In the genomic region with DNA sequence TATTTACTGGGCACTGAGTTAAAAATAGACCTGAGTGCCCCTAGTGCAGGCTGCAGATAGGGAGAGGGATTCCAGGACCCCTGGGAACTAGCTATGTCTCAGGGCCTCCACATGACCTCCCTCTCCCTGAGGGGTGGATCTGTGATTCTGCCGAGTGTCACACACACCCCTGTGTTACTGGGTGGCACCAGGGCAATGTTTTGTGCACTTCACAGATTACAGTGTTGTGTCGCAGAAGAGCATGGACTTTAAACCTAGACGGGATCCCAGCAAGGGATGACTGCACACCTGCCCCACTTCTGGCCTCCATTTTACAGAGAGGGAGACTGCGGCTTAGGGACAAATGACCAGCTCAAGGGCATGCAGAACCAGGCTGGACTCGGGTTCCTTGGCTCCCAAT, we compare ENCODE assay signal across 14 cellular contexts.
DNase-seq lines count a peak whose midpoint lies in the region; ATAC-seq and TF ChIP-seq lines count a peak whose summit lies in the region.
"Had no signal": no experiment of that assay in that cellular context is flagged by ENCODE, and none has a peak within 500 bp of the region (broad histone marks: within the 10 kb centered on the region; RNA-seq: fewer than 3 reads in every experiment).

No MANE protein-coding gene starts in this region.

- no peaks in the 10 kb centered on the region for H3K36me3 Mint-ChIP-seq in activated T-helper 2 cell treated with anti-CD3 and anti-CD28 coated beads, Interferon-gamma antibody, Interleukin-2, Interleukin-4, amounts not matched to agents 10 μg/mL and 5 μg/mL and 100 μg/mL, durations not matched to agents 14 hours and 24 hours and 36 hours (ENCODE audit: low read depth)
- H3K36me3 Mint-ChIP-seq in mesothelial cell of epicardium, result no peaks in the 10 kb centered on the region

- H3K18ac ChIP-seq in trophoblast cell (ENCODE audit: low read length), result no peak overlapping the region

- H3K27me3 ChIP-seq in right atrium auricular region (no peaks in the 10 kb centered on the region), heart left ventricle (no peaks in the 10 kb centered on the region), trophoblast cell (ENCODE audit: insufficient read depth, low read length) (no peaks in the 10 kb centered on the region), brain microvascular endothelial cell (replicated peaks) (no peaks in the 10 kb centered on the region)

- no peak overlapping the region for H2BK12ac ChIP-seq in trophoblast cell (ENCODE audit: low read length)

- H3K36me3 ChIP-seq in right atrium auricular region (no peaks in the 10 kb centered on the region), heart left ventricle (no peaks in the 10 kb centered on the region), trophoblast cell (ENCODE audit: control insufficient read depth in 1 of 2, insufficient read depth in 2 of 2, low read length in 2 of 2) (no peaks in the 10 kb centered on the region), brain microvascular endothelial cell (replicated peaks) (no peaks in the 10 kb centered on the region)

- intact Hi-C loops in heart left ventricle (cut with DNase I), result loop anchor here in 1 of 10 donors (10.0 kb wide), 1 partner anchor 54 kb away; no protein-coding TSS in a partner anchor
- intact Hi-C loops in activated T-helper 2 cell treated with anti-CD3 and anti-CD28 coated beads, Interferon-gamma antibody, Interleukin-2, Interleukin-4, amounts not matched to agents 10 μg/mL and 5 μg/mL and 100 μg/mL, durations not matched to agents 14 hours and 24 hours and 36 hours (cut with micrococcal nuclease), result no loop called here

- H3K4me1 ChIP-seq in right atrium auricular region (peaks cover 0 to 48% of the 10 kb centered on the region in 2 donors), heart left ventricle (peaks cover 8 to 43% (median 31%) of the 10 kb centered on the region in 12 donors), trophoblast cell (ENCODE audit: control insufficient read depth in 1 of 2, insufficient read depth in 2 of 2, low read length in 2 of 2) (no peaks in the 10 kb centered on the region)

- H2AFZ ChIP-seq in trophoblast cell (ENCODE audit: insufficient read depth, low read length, poor library complexity), result no peak overlapping the region

- H2BK5ac ChIP-seq in trophoblast cell (ENCODE audit: low read depth, low read length, poor library complexity), result no peak overlapping the region

- no peaks in the 10 kb centered on the region for H3K79me2 ChIP-seq in trophoblast cell (ENCODE audit: control insufficient read depth, insufficient read depth, low read length, poor library complexity)

- no peak overlapping the region for H2AK5ac ChIP-seq in trophoblast cell (ENCODE audit: low read length)

- H3K79me1 ChIP-seq in trophoblast cell (ENCODE audit: low read length), result no peaks in the 10 kb centered on the region

- no peak overlapping the region for H2BK120ac ChIP-seq in trophoblast cell (ENCODE audit: insufficient read depth, low read length, poor library complexity)

- no peak overlapping the region for H3K4me3 Mint-ChIP-seq in activated T-helper 2 cell treated with anti-CD3 and anti-CD28 coated beads, Interferon-gamma antibody, Interleukin-2, Interleukin-4, amounts not matched to agents 10 μg/mL and 5 μg/mL and 100 μg/mL, durations not matched to agents 14 hours and 24 hours and 36 hours (ENCODE audit: low read depth)
- no peak overlapping the region for H3K4me3 Mint-ChIP-seq in mesothelial cell of epicardium
- H3K4me3 Mint-ChIP-seq: activated B cell treated with CpG ODN at 0.5 μM for 24 hours had no signal

- H3K27ac ChIP-seq in right atrium auricular region, result peak overlapping the region; percentile 86 to 87
- peak overlapping the region in 2 of 12 donors; percentile 83 for H3K27ac ChIP-seq in heart left ventricle
- no peak overlapping the region for H3K27ac ChIP-seq in trophoblast cell (ENCODE audit: low read depth, low read length)
- H3K27ac ChIP-seq in brain microvascular endothelial cell, result no peak overlapping the region
- H3K27ac ChIP-seq: SK-N-MC had no signal

- no peak overlapping the region for H4K8ac ChIP-seq in trophoblast cell (ENCODE audit: low read depth, low read length)

- TF ChIP-seq CTCF in right atrium auricular region (IDR thresholded peaks at IDR 0.05) (no peak), heart left ventricle (IDR thresholded peaks at IDR 0.05) (no peak), mesothelial cell of epicardium (IDR thresholded peaks at IDR 0.05; ENCODE audit: unreplicated experiment) (no peak), brain microvascular endothelial cell (IDR thresholded peaks at IDR 0.05; ENCODE audit: low read depth, low read length, missing control alignments) (no peak)

- WGBS in heart left ventricle, 4 donors, result 34 to 66% (median 45%) methylated on average over 4 to 5 of the region's 5 CpGs
- no CpG with 5 or more reads among the region's 5 CpGs for WGBS in trophoblast cell (ENCODE audit: extremely low coverage, insufficient coverage, insufficient read length)

- no peak for ATAC-seq in heart left ventricle
- ATAC-seq: activated T-cell treated with anti-CD3 and anti-CD28 coated beads, Interleukin-2, amount 50 U/mL, for 72 hours had no signal

- H3K4me2 ChIP-seq in trophoblast cell (ENCODE audit: low read length), result no peak overlapping the region

- no peaks in the 10 kb centered on the region for H3K9me3 Mint-ChIP-seq in activated T-helper 2 cell treated with anti-CD3 and anti-CD28 coated beads, Interferon-gamma antibody, Interleukin-2, Interleukin-4, amounts not matched to agents 10 μg/mL and 5 μg/mL and 100 μg/mL, durations not matched to agents 14 hours and 24 hours and 36 hours
- H3K9me3 Mint-ChIP-seq in mesothelial cell of epicardium, result no peaks in the 10 kb centered on the region
- H3K9me3 Mint-ChIP-seq: activated B cell treated with CpG ODN at 0.5 μM for 24 hours; activated T-cell treated with anti-CD3 and anti-CD28 coated beads, Interleukin-2, amount 50 U/mL, for 72 hours had no signal

- H3K9ac ChIP-seq in trophoblast cell (ENCODE audit: low read length), result no peak overlapping the region

- DNase-seq in right atrium auricular region (ENCODE audit: low spot score) (no peak), heart left ventricle (no peak), mesothelial cell of epicardium (ENCODE audit: low spot score in 2 of 2, unreplicated experiment in 2 of 2) (no peak), trophoblast cell (no peak), brain microvascular endothelial cell (no peak)
- no peak for DNase-seq in activated T-helper 2 cell treated with anti-CD3 and anti-CD28 coated beads, Interferon-gamma antibody, Interleukin-2, Interleukin-4, amounts not matched to agents 10 μg/mL and 5 μg/mL and 100 μg/mL, durations not matched to agents 14 hours and 24 hours and 36 hours (ENCODE audit: low spot score)
- no peak for DNase-seq in stimulated activated naive CD4-positive, alpha-beta T cell (lab: John Stamatoyannopoulos, UW)
- no peak for DNase-seq in stimulated activated CD4-positive, alpha-beta T cell treated with anti-CD3 and anti-CD28 coated beads, Interleukin-1b, Interleukin-23, amount 100 ng/mL, for 48 hours
- DNase-seq: activated B cell treated with CpG ODN at 0.5 μM for 24 hours; activated T-cell treated with anti-CD3 and anti-CD28 coated beads, Interleukin-2, amount 50 U/mL, for 72 hours; MV-4-11; NCI-H2171 treated with DMSO at 0.1 percent for 48 hours; occipital lobe had no signal

- no peak overlapping the region for H3K23ac ChIP-seq in trophoblast cell (ENCODE audit: low read length)

- no peak overlapping the region for H3K14ac ChIP-seq in trophoblast cell (ENCODE audit: low read length)

- H4K12ac ChIP-seq in trophoblast cell (ENCODE audit: low read depth, low read length), result no peak overlapping the region

- H3K4me3 ChIP-seq in right atrium auricular region, result no peak overlapping the region
- no peak overlapping the region for H3K4me3 ChIP-seq in heart left ventricle
- H3K4me3 ChIP-seq in trophoblast cell (ENCODE audit: low read depth, low read length), result no peak overlapping the region
- no peak overlapping the region for H3K4me3 ChIP-seq in brain microvascular endothelial cell (ENCODE audit: low read depth, low read length)
- H3K4me3 ChIP-seq: SK-N-MC had no signal

- no peak overlapping the region for H3K4ac ChIP-seq in trophoblast cell (ENCODE audit: low read depth, low read length)

- H3K4me1 Mint-ChIP-seq in activated T-helper 2 cell treated with anti-CD3 and anti-CD28 coated beads, Interferon-gamma antibody, Interleukin-2, Interleukin-4, amounts not matched to agents 10 μg/mL and 5 μg/mL and 100 μg/mL, durations not matched to agents 14 hours and 24 hours and 36 hours (ENCODE audit: low read depth), result peaks cover 37% of the 10 kb centered on the region
- peaks cover 23% of the 10 kb centered on the region for H3K4me1 Mint-ChIP-seq in mesothelial cell of epicardium

- H3K27me3 Mint-ChIP-seq in activated T-helper 2 cell treated with anti-CD3 and anti-CD28 coated beads, Interferon-gamma antibody, Interleukin-2, Interleukin-4, amounts not matched to agents 10 μg/mL and 5 μg/mL and 100 μg/mL, durations not matched to agents 14 hours and 24 hours and 36 hours (ENCODE audit: low read depth), result no peaks in the 10 kb centered on the region
- no peaks in the 10 kb centered on the region for H3K27me3 Mint-ChIP-seq in mesothelial cell of epicardium (ENCODE audit: low read depth)
- H3K27me3 Mint-ChIP-seq: activated B cell treated with CpG ODN at 0.5 μM for 24 hours had no signal

- TF ChIP-seq POLR2A in heart left ventricle (IDR thresholded peaks at IDR 0.05), result no peak

- in situ Hi-C loops in brain microvascular endothelial cell (cut with HindIII; ENCODE audit: low pct_ligation_motif_present, low sequenced_read_pairs), result no loop called here

- H3K27ac Mint-ChIP-seq in activated T-helper 2 cell treated with anti-CD3 and anti-CD28 coated beads, Interferon-gamma antibody, Interleukin-2, Interleukin-4, amounts not matched to agents 10 μg/mL and 5 μg/mL and 100 μg/mL, durations not matched to agents 14 hours and 24 hours and 36 hours, result peak overlapping the region; percentile 99
- H3K27ac Mint-ChIP-seq in mesothelial cell of epicardium, result peak overlapping the region; percentile 39

- H4K91ac ChIP-seq in trophoblast cell (ENCODE audit: low read depth, low read length), result no peak overlapping the region

- no peaks in the 10 kb centered on the region for H3K9me3 ChIP-seq in right atrium auricular region
- H3K9me3 ChIP-seq in heart left ventricle, result no peaks in the 10 kb centered on the region
- no peaks in the 10 kb centered on the region for H3K9me3 ChIP-seq in trophoblast cell (ENCODE audit: insufficient read depth, low read depth, low read length)

Comparison
In these comparisons a context has a peak if more than half of its experiments do, and no peak if none do; other contexts are left out.
1. H3K27ac ChIP-seq: peak in right atrium auricular region (2 of 2); none in trophoblast cell (single experiment) and brain microvascular endothelial cell (single experiment).